ENCODE assay signal across 30 cellular contexts in genomic region chr2:43534569-43534968, GRCh38.
"Had no signal": no experiment of that assay in that cellular context is flagged by ENCODE, and none has a peak within 500 bp of the region (broad histone marks: within the 10 kb centered on the region; RNA-seq: fewer than 3 reads in every experiment).

No MANE protein-coding gene starts in this region.

- H3K36me3 ChIP-seq: brain microvascular endothelial cell had no signal

- H3K9me3 Mint-ChIP-seq: activated CD4-positive, alpha-beta memory T cell treated with anti-CD3 and anti-CD28 coated beads for 36 hours; activated CD4-positive, alpha-beta T cell treated with anti-CD3 and anti-CD28 coated beads, Interleukin-2, amount 10 ng/mL, durations not matched to agents 24 days and 14 days; activated naive CD4-positive, alpha-beta T cell treated with anti-CD3 and anti-CD28 coated beads, Interleukin-2, amount 10 ng/mL, durations not matched to agents 7 days and 5 days; activated naive CD4-positive, alpha-beta T cell treated with anti-CD3 and anti-CD28 coated beads, Interleukin-2, amount 50 U/mL, for 72 hours; activated naive CD8-positive, alpha-beta T cell treated with anti-CD3 and anti-CD28 coated beads, Interleukin-2, amount 10 ng/mL, durations not matched to agents 7 days and 5 days; activated T-cell treated with anti-CD3 and anti-CD28 coated beads, Interleukin-2, amount 50 U/mL, for 72 hours; central memory CD8-positive, alpha-beta T cell; effector memory CD8-positive, alpha-beta T cell had no signal

- DNase-seq: activated CD4-positive, alpha-beta memory T cell treated with anti-CD3 and anti-CD28 coated beads for 36 hours; activated CD4-positive, alpha-beta T cell treated with anti-CD3 and anti-CD28 coated beads for 36 hours; activated CD4-positive, alpha-beta T cell treated with anti-CD3 and anti-CD28 coated beads, Interleukin-2, amount 10 ng/mL, durations not matched to agents 24 days and 14 days; activated CD4-positive, CD25-positive, alpha-beta regulatory T cell; activated CD4-positive, CD25-positive, alpha-beta regulatory T cell treated with anti-CD3 and anti-CD28 coated beads, Interleukin-2, amount 50 U/mL, for 72 hours; activated CD8-positive, alpha-beta memory T cell treated with anti-CD3 and anti-CD28 coated beads, Interleukin-2, amount 10 ng/mL, durations not matched to agents 7 days and 5 days; activated CD8-positive, alpha-beta memory T cell treated with anti-CD3 and anti-CD28 coated beads, Interleukin-2, amount 50 U/mL, for 4 hours; activated CD8-positive, alpha-beta T cell treated with anti-CD3 and anti-CD28 coated beads, Interleukin-2, amount 10 ng/mL, durations not matched to agents 7 days and 5 days; activated gamma-delta T cell; activated naive CD4-positive, alpha-beta T cell; activated naive CD4-positive, alpha-beta T cell treated with anti-CD3 and anti-CD28 coated beads, Interleukin-2, amount 10 ng/mL, durations not matched to agents 7 days and 5 days; activated naive CD8-positive, alpha-beta T cell treated with anti-CD3 and anti-CD28 coated beads, Interleukin-2, amount 10 ng/mL, durations not matched to agents 7 days and 5 days; activated T-cell treated with anti-CD3 and anti-CD28 coated beads, Interleukin-2, amount 50 U/mL, for 1 hour; activated T-cell treated with anti-CD3 and anti-CD28 coated beads, Interleukin-2, amount 50 U/mL, for 72 hours; anterior cingulate cortex; brain microvascular endothelial cell; cortex of kidney; dermis blood vessel endothelial cell; effector CD4-positive, alpha-beta T cell; effector memory CD8-positive, alpha-beta T cell; erythroblast; foreskin melanocyte; heart right ventricle; T-helper 2 cell had no signal

- H3K27me3 Mint-ChIP-seq: activated CD4-positive, alpha-beta memory T cell treated with anti-CD3 and anti-CD28 coated beads for 36 hours; activated CD4-positive, alpha-beta T cell treated with anti-CD3 and anti-CD28 coated beads for 36 hours; activated CD4-positive, alpha-beta T cell treated with anti-CD3 and anti-CD28 coated beads, Interleukin-2, amount 10 ng/mL, durations not matched to agents 24 days and 14 days; activated CD8-positive, alpha-beta memory T cell treated with anti-CD3 and anti-CD28 coated beads, Interleukin-2, amount 10 ng/mL, durations not matched to agents 7 days and 5 days; activated naive CD4-positive, alpha-beta T cell treated with anti-CD3 and anti-CD28 coated beads, Interleukin-2, amount 10 ng/mL, durations not matched to agents 7 days and 5 days; activated naive CD8-positive, alpha-beta T cell treated with anti-CD3 and anti-CD28 coated beads, Interleukin-2, amount 10 ng/mL, durations not matched to agents 7 days and 5 days; central memory CD8-positive, alpha-beta T cell; effector memory CD8-positive, alpha-beta T cell had no signal

- ATAC-seq: activated CD4-positive, alpha-beta T cell treated with anti-CD3 and anti-CD28 coated beads for 36 hours; activated CD8-positive, alpha-beta memory T cell treated with anti-CD3 and anti-CD28 coated beads, Interleukin-2, amount 10 ng/mL, durations not matched to agents 7 days and 5 days; activated CD8-positive, alpha-beta T cell treated with anti-CD3 and anti-CD28 coated beads, Interleukin-2, amount 10 ng/mL, durations not matched to agents 7 days and 5 days; activated naive CD4-positive, alpha-beta T cell treated with anti-CD3 and anti-CD28 coated beads, Interleukin-2, amount 50 U/mL, for 72 hours; activated T-cell treated with anti-CD3 and anti-CD28 coated beads, Interleukin-2, amount 50 U/mL, for 72 hours; effector memory CD8-positive, alpha-beta T cell; gastroesophageal sphincter; heart right ventricle had no signal

- H3K27ac Mint-ChIP-seq: activated CD4-positive, alpha-beta memory T cell treated with anti-CD3 and anti-CD28 coated beads for 36 hours; activated CD4-positive, alpha-beta T cell treated with anti-CD3 and anti-CD28 coated beads for 36 hours; activated CD4-positive, alpha-beta T cell treated with anti-CD3 and anti-CD28 coated beads, Interleukin-2, amount 10 ng/mL, durations not matched to agents 24 days and 14 days; activated CD8-positive, alpha-beta memory T cell treated with anti-CD3 and anti-CD28 coated beads, Interleukin-2, amount 10 ng/mL, durations not matched to agents 7 days and 5 days; activated CD8-positive, alpha-beta T cell treated with anti-CD3 and anti-CD28 coated beads, Interleukin-2, amount 10 ng/mL, durations not matched to agents 7 days and 5 days; activated naive CD4-positive, alpha-beta T cell treated with anti-CD3 and anti-CD28 coated beads, Interleukin-2, amount 10 ng/mL, durations not matched to agents 7 days and 5 days; activated naive CD4-positive, alpha-beta T cell treated with anti-CD3 and anti-CD28 coated beads, Interleukin-2, amount 50 U/mL, for 72 hours; activated naive CD8-positive, alpha-beta T cell treated with anti-CD3 and anti-CD28 coated beads, Interleukin-2, amount 10 ng/mL, durations not matched to agents 7 days and 5 days; activated T-cell treated with anti-CD3 and anti-CD28 coated beads, Interleukin-2, amount 50 U/mL, for 72 hours; effector memory CD8-positive, alpha-beta T cell had no signal

- H3K4me3 Mint-ChIP-seq: activated CD4-positive, alpha-beta memory T cell treated with anti-CD3 and anti-CD28 coated beads for 36 hours; activated CD4-positive, alpha-beta T cell treated with anti-CD3 and anti-CD28 coated beads for 36 hours; activated CD4-positive, alpha-beta T cell treated with anti-CD3 and anti-CD28 coated beads, Interleukin-2, amount 10 ng/mL, durations not matched to agents 24 days and 14 days; activated CD8-positive, alpha-beta memory T cell treated with anti-CD3 and anti-CD28 coated beads, Interleukin-2, amount 10 ng/mL, durations not matched to agents 7 days and 5 days; activated CD8-positive, alpha-beta T cell treated with anti-CD3 and anti-CD28 coated beads, Interleukin-2, amount 10 ng/mL, durations not matched to agents 7 days and 5 days; activated naive CD4-positive, alpha-beta T cell treated with anti-CD3 and anti-CD28 coated beads, Interleukin-2, amount 10 ng/mL, durations not matched to agents 7 days and 5 days; activated naive CD8-positive, alpha-beta T cell treated with anti-CD3 and anti-CD28 coated beads, Interleukin-2, amount 10 ng/mL, durations not matched to agents 7 days and 5 days; activated T-cell treated with anti-CD3 and anti-CD28 coated beads, Interleukin-2, amount 50 U/mL, for 72 hours; central memory CD8-positive, alpha-beta T cell; effector memory CD8-positive, alpha-beta T cell had no signal

- H3K27me3 ChIP-seq: brain microvascular endothelial cell, esophagus muscularis mucosa, gastroesophageal sphincter, heart right ventricle had no signal

- H3K4me3 ChIP-seq: esophagus muscularis mucosa, gastroesophageal sphincter, heart right ventricle had no signal

- H3K27ac ChIP-seq: brain microvascular endothelial cell, esophagus muscularis mucosa, gastroesophageal sphincter, heart right ventricle had no signal

- H3K9me3 ChIP-seq: esophagus muscularis mucosa, gastroesophageal sphincter had no signal

- FAIRE-seq: astrocyte, bronchial epithelial cell had no signal

- H3K4me1 Mint-ChIP-seq: central memory CD8-positive, alpha-beta T cell had no signal
